14 cellular contexts compared by ENCODE assay signal in the genomic region with DNA sequence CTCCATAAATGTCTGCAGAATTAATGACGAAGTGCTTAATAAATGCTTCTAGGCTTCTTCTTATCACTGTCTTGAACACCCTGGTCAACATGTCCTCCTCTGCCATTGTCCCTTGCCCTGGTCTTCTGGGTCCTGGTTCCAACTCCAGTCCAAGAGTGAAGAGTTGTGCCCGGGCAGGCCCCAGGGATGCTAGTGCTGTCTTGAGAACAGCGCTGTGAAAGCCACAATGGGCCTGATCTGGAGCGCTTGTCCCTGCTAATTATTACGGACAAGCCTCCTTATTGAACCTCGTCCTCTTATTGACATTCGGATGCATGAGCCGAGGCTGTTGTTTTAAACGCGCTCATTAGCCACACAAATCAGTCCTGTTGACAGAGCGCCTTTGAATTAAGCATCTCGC.
DNase-seq lines count a peak whose midpoint lies in the region; TF ChIP-seq lines count a peak whose summit lies in the region.
"Had no signal": no experiment of that assay in that cellular context is flagged by ENCODE, and none has a peak within 500 bp of the region (broad histone marks: within the 10 kb centered on the region; RNA-seq: fewer than 3 reads in every experiment).

No MANE protein-coding gene starts in this region.

- H3K18ac ChIP-seq in neuronal stem cell (ENCODE audit: low read length), result no peak overlapping the region

- H2BK120ac ChIP-seq in neuronal stem cell (ENCODE audit: low read depth, low read length), result peak overlapping the region; percentile 76

- no peak overlapping the region for H2BK15ac ChIP-seq in neuronal stem cell (ENCODE audit: low read length)

- no CpG with 5 or more reads among the region's 12 CpGs for WGBS in neuronal stem cell (ENCODE audit: extremely low coverage in 2 of 2, insufficient read length in 2 of 2, insufficient replicate concordance in 1 of 2), 2 donors
- 87% methylated on average over 12 of the region's 12 CpGs for WGBS in hepatocyte (ENCODE audit: low lambda C conversion rate, missing lambda C conversion rate)

- DNase-seq in NCI-H1105 (lab: John Stamatoyannopoulos, UW), result peak; percentile 75
- DNase-seq in NCI-H748 (lab: John Stamatoyannopoulos, UW; ENCODE audit: unreplicated experiment), result peak; percentile 72
- peak; percentile 55 for DNase-seq in chondrocyte (ENCODE audit: low spot score)
- DNase-seq in neuronal stem cell (ENCODE audit: low spot score), result no peak
- DNase-seq in stimulated activated CD4-positive, alpha-beta T cell treated with anti-CD3 and anti-CD28 coated beads, Interleukin-4, amount 100 ng/mL, for 24 hours, result no peak
- DNase-seq in effector memory CD4-positive, alpha-beta T cell, result no peak
- DNase-seq in hepatocyte (ENCODE audit: low spot score), result no peak
- DNase-seq: CD8-positive, alpha-beta T cell; COR-L47; DND-41; GDM1; IMR-90 had no signal

- no peak overlapping the region for H3K4me3 Mint-ChIP-seq in chondrocyte (ENCODE audit: unreplicated experiment)
- H3K4me3 Mint-ChIP-seq: B cell; CD8-positive, alpha-beta T cell had no signal

- no peaks in the 10 kb centered on the region for H3K4me1 Mint-ChIP-seq in chondrocyte (ENCODE audit: low read depth)
- H3K4me1 Mint-ChIP-seq: B cell had no signal

- peak overlapping the region; percentile 46 for H3K27ac Mint-ChIP-seq in chondrocyte (ENCODE audit: unreplicated experiment)
- H3K27ac Mint-ChIP-seq: B cell; CD8-positive, alpha-beta T cell had no signal

- no peaks in the 10 kb centered on the region for H4K20me1 ChIP-seq in hepatocyte (ENCODE audit: insufficient read depth, poor library complexity, severe bottlenecking)

- H3K9me3 ChIP-seq in neuronal stem cell (replicated peaks in 1 of 2; ENCODE audit: control insufficient read depth in 2 of 2, insufficient read depth in 1 of 2, low read depth in 1 of 2, low read length in 2 of 2) (peaks cover 7 to 27% of the 10 kb centered on the region in 2 donors), hepatocyte (ENCODE audit: low read depth) (no peaks in the 10 kb centered on the region)
- no peaks in the 10 kb centered on the region for H3K9me3 ChIP-seq in effector memory CD4-positive, alpha-beta T cell (ENCODE audit: control insufficient read depth, low read length)

- no peak overlapping the region for H2AFZ ChIP-seq in neuronal stem cell (ENCODE audit: low read length)
- H2AFZ ChIP-seq in hepatocyte, result no peak overlapping the region

- TF ChIP-seq CTCF in chondrocyte (IDR thresholded peaks at IDR 0.05), result no peak
- TF ChIP-seq CTCF in hepatocyte (IDR thresholded peaks at IDR 0.05; ENCODE audit: poor library complexity), result no peak

- no peaks in the 10 kb centered on the region for H3K79me1 ChIP-seq in neuronal stem cell (ENCODE audit: low read depth, low read length)

- H2BK5ac ChIP-seq in neuronal stem cell (ENCODE audit: low read length), result peak overlapping the region; percentile 46

- H3K9ac ChIP-seq in neuronal stem cell (ENCODE audit: low read depth, low read length, poor library complexity), result no peak overlapping the region

- no peak overlapping the region for H2AK5ac ChIP-seq in neuronal stem cell (ENCODE audit: low read depth, low read length)

- no peak overlapping the region for H4K91ac ChIP-seq in neuronal stem cell (ENCODE audit: low read depth, low read length, poor library complexity)

- H3K27me3 ChIP-seq in neuronal stem cell (ENCODE audit: control insufficient read depth in 3 of 3, insufficient read depth in 3 of 3, low read depth in 1 of 3, low read length in 3 of 3), result peaks cover 0 to 79% (median 0%) of the 10 kb centered on the region in 3 experiments
- no peaks in the 10 kb centered on the region for H3K27me3 ChIP-seq in effector memory CD4-positive, alpha-beta T cell (replicated peaks; ENCODE audit: control insufficient read depth, insufficient read depth, low read length, poor library complexity, severe bottlenecking)
- H3K27me3 ChIP-seq in hepatocyte, result peaks cover 8% of the 10 kb centered on the region

- H2BK12ac ChIP-seq in neuronal stem cell (ENCODE audit: low read length), result no peak overlapping the region

- H3K4me2 ChIP-seq in neuronal stem cell (ENCODE audit: insufficient read depth, low read length, poor library complexity, severe bottlenecking) (no peak overlapping the region), hepatocyte (no peak overlapping the region)

- no peaks in the 10 kb centered on the region for H3K36me3 ChIP-seq in neuronal stem cell (replicated peaks in 1 of 2; ENCODE audit: control insufficient read depth in 2 of 2, insufficient read depth in 2 of 2, low read length in 2 of 2)
- no peaks in the 10 kb centered on the region for H3K36me3 ChIP-seq in effector memory CD4-positive, alpha-beta T cell (ENCODE audit: control insufficient read depth, insufficient read depth, low read length)
- H3K36me3 ChIP-seq in hepatocyte (replicated peaks; ENCODE audit: insufficient read depth, low read depth), result no peaks in the 10 kb centered on the region

- H3K4me3 ChIP-seq in neuronal stem cell (ENCODE audit: low read length in 2 of 2) (no peak overlapping the region), hepatocyte (no peak overlapping the region)
- H3K4me3 ChIP-seq in effector memory CD4-positive, alpha-beta T cell (ENCODE audit: insufficient read depth, low read depth, low read length, poor library complexity, severe bottlenecking), result no peak overlapping the region

- H3K23ac ChIP-seq in neuronal stem cell (ENCODE audit: low read depth, low read length, poor library complexity), result no peak overlapping the region

- peaks cover 9% of the 10 kb centered on the region for H3K9me3 Mint-ChIP-seq in chondrocyte (ENCODE audit: low read depth)
- H3K9me3 Mint-ChIP-seq: CD8-positive, alpha-beta T cell had no signal

- H3K14ac ChIP-seq in neuronal stem cell (ENCODE audit: low read length), result no peak overlapping the region

- no peak overlapping the region for H4K8ac ChIP-seq in neuronal stem cell (ENCODE audit: low read depth, low read length)

- H3K4ac ChIP-seq in neuronal stem cell (ENCODE audit: low read length), result no peak overlapping the region

- H3K79me2 ChIP-seq in hepatocyte, result no peaks in the 10 kb centered on the region

- H3K36me3 Mint-ChIP-seq in chondrocyte (ENCODE audit: low read depth), result no peaks in the 10 kb centered on the region
- H3K36me3 Mint-ChIP-seq: CD8-positive, alpha-beta T cell had no signal

- H3K9me2 ChIP-seq in hepatocyte (replicated peaks; ENCODE audit: insufficient read depth), result no peaks in the 10 kb centered on the region

- peaks cover 0 to 11% of the 10 kb centered on the region in 2 donors for H3K4me1 ChIP-seq in neuronal stem cell (ENCODE audit: control insufficient read depth in 2 of 2, insufficient read depth in 1 of 2, low read depth in 1 of 2, low read length in 2 of 2)
- no peaks in the 10 kb centered on the region for H3K4me1 ChIP-seq in effector memory CD4-positive, alpha-beta T cell (ENCODE audit: control insufficient read depth, insufficient read depth, low read length, poor library complexity, severe bottlenecking)
- H3K4me1 ChIP-seq in hepatocyte (ENCODE audit: insufficient read depth), result peaks cover 5% of the 10 kb centered on the region

- H3K27me3 Mint-ChIP-seq in chondrocyte (ENCODE audit: low read depth), result peaks cover 13% of the 10 kb centered on the region

- H3K27ac ChIP-seq in neuronal stem cell (replicated peaks; ENCODE audit: low read length) (peak overlapping the region; percentile 47), hepatocyte (no peak overlapping the region)
- no peak overlapping the region for H3K27ac ChIP-seq in effector memory CD4-positive, alpha-beta T cell (ENCODE audit: insufficient read depth, low read length, poor library complexity, severe bottlenecking)
- H3K27ac ChIP-seq: C4-2B had no signal

Comparison
In these comparisons a context has a peak if more than half of its experiments do, and no peak if none do; other contexts are left out.
1. DNase-seq: peak in NCI-H1105 (single experiment), NCI-H748 (single experiment) and chondrocyte (single experiment); none in neuronal stem cell (single experiment), stimulated activated CD4-positive, alpha-beta T cell treated with anti-CD3 and anti-CD28 coated beads, Interleukin-4, amount 100 ng/mL, for 24 hours (single experiment), effector memory CD4-positive, alpha-beta T cell (0 of 3) and hepatocyte (single experiment).